ENCODE assay signal across 1 cellular context in the genomic region with DNA sequence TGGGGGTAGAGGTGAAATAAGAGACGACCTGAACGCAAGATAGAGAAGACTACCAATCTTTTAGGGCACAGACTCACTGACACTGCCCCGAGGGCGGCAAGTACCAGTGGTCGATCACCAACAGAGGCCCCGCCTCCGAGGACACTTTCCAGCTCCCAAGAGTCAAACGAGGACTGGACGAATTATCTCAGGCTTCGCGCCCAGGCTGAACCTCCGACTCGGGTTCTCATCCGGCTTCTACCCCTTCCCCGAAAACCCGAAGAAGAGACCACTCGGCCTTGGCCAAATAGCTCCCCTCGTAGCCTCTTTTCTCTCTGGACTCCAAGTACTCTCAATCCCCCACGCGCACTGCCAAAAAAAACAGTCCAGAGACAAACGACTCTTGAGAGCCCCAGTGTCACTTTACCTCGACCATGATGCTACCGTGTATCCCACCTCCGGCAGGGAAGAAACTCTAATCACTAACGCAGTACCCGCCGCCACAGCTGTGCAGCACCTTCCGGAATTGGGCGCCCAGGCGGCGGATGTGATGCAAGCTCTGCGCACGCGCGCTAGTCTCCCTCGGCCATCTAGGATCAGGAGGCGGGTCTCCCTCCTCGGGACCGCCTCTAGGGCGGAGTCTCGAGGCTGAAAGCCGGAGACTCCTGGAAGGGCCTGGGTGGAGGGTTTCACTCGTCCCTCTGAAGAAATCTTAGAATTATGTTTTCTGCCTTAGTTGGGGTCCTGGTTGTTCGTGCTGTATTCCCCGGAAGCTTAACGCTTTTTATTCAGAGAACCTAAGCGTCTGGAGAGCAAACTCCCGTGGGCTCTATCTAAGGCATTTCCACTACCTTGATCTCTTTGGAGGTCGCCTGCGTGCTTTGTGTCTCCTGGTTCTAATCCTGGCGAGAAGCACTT.
TF ChIP-seq lines count a peak whose summit lies in the region.

A gene (minus strand): TSS at position 507 of the 897 bp plus-strand sequence. CDS start 92 bp downstream, at position 415.

TF ChIP-seq in HepG2, 621 proteins besides CTCF, POLR2A, EP300 and RAD21 (continued from another document and continues in another):
- no peak for TF ChIP-seq RARA (CRISPR knock-in tag; IDR thresholded peaks at IDR 0.05)
- TF ChIP-seq, protein P1, sequence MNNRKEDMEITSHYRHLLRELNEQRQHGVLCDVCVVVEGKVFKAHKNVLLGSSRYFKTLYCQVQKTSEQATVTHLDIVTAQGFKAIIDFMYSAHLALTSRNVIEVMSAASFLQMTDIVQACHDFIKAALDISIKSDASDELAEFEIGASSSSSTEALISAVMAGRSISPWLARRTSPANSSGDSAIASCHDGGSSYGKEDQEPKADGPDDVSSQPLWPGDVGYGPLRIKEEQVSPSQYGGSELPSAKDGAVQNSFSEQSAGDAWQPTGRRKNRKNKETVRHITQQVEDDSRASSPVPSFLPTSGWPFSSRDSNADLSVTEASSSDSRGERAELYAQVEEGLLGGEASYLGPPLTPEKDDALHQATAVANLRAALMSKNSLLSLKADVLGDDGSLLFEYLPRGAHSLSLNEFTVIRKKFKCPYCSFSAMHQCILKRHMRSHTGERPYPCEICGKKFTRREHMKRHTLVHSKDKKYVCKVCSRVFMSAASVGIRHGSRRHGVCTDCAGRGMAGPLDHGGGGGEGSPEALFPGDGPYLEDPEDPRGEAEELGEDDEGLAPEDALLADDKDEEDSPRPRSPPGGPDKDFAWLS (CRISPR knock-in tag; IDR thresholded peaks at IDR 0.05; ENCODE audit: borderline replicate concordance), result no peak
- TF ChIP-seq FIP1L1 (IDR thresholded peaks at IDR 0.05; ENCODE audit: borderline replicate concordance, insufficient read depth, low read depth, low read length), result no peak
- TF ChIP-seq GTF2F1 (IDR thresholded peaks at IDR 0.05; ENCODE audit: low read length), result no peak
- TF ChIP-seq, protein P2, sequence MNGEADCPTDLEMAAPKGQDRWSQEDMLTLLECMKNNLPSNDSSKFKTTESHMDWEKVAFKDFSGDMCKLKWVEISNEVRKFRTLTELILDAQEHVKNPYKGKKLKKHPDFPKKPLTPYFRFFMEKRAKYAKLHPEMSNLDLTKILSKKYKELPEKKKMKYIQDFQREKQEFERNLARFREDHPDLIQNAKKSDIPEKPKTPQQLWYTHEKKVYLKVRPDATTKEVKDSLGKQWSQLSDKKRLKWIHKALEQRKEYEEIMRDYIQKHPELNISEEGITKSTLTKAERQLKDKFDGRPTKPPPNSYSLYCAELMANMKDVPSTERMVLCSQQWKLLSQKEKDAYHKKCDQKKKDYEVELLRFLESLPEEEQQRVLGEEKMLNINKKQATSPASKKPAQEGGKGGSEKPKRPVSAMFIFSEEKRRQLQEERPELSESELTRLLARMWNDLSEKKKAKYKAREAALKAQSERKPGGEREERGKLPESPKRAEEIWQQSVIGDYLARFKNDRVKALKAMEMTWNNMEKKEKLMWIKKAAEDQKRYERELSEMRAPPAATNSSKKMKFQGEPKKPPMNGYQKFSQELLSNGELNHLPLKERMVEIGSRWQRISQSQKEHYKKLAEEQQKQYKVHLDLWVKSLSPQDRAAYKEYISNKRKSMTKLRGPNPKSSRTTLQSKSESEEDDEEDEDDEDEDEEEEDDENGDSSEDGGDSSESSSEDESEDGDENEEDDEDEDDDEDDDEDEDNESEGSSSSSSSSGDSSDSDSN (CRISPR knock-in tag; IDR thresholded peaks at IDR 0.05), result no peak; the same call in 1 of the 2 replicates
- no peak for TF ChIP-seq PAWR (CRISPR knock-in tag; IDR thresholded peaks at IDR 0.05; ENCODE audit: borderline replicate concordance)
- TF ChIP-seq, protein P3, sequence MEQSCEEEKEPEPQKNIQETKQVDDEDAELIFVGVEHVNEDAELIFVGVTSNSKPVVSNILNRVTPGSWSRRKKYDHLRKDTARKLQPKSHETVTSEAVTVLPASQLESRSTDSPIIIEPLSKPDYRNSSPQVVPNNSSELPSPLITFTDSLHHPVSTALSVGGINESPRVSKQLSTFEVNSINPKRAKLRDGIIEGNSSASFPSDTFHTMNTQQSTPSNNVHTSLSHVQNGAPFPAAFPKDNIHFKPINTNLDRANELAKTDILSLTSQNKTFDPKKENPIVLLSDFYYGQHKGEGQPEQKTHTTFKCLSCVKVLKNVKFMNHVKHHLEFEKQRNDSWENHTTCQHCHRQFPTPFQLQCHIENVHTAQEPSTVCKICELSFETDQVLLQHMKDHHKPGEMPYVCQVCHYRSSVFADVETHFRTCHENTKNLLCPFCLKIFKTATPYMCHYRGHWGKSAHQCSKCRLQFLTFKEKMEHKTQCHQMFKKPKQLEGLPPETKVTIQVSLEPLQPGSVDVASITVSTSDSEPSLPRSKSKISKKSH (CRISPR knock-in tag; IDR thresholded peaks at IDR 0.05; ENCODE audit: borderline replicate concordance), result no peak
- TF ChIP-seq ZNF792 (CRISPR knock-in tag; IDR thresholded peaks at IDR 0.05), result no peak; the same call in 1 of the 2 replicates
- TF ChIP-seq, protein P4, sequence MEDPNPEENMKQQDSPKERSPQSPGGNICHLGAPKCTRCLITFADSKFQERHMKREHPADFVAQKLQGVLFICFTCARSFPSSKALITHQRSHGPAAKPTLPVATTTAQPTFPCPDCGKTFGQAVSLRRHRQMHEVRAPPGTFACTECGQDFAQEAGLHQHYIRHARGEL (CRISPR knock-in tag; IDR thresholded peaks at IDR 0.05), result no peak
- TF ChIP-seq NR2F1 (CRISPR knock-in tag; IDR thresholded peaks at IDR 0.05), result no peak
- no peak for TF ChIP-seq MEF2D (CRISPR knock-in tag; IDR thresholded peaks at IDR 0.05)
- no peak for TF ChIP-seq ZNF468 (CRISPR knock-in tag; IDR thresholded peaks at IDR 0.05)
- TF ChIP-seq DMAP1 (CRISPR knock-in tag; IDR thresholded peaks at IDR 0.05), result peak; percentile 19; the same call in 1 of the 2 replicates
- TF ChIP-seq, protein P5, sequence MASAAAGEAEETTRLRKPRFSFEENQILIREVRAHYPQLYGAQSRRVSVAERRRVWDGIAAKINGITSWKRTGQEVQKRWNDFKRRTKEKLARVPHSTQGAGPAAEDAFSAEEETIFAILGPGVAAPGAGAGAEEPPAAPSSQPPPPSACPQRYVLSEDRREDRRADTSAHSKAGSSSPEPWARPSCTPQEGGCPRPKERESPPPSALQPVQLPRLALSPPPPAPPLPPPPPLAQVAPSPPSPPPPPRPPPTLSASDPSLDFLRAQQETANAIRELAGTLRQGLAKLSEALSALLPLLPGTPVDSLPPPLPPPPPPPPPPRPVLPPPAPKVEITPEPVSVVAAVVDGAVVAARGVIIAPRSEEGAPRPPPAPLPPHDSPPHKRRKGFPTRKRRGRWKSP (CRISPR knock-in tag; IDR thresholded peaks at IDR 0.05), result no peak
- TF ChIP-seq, protein P6, sequence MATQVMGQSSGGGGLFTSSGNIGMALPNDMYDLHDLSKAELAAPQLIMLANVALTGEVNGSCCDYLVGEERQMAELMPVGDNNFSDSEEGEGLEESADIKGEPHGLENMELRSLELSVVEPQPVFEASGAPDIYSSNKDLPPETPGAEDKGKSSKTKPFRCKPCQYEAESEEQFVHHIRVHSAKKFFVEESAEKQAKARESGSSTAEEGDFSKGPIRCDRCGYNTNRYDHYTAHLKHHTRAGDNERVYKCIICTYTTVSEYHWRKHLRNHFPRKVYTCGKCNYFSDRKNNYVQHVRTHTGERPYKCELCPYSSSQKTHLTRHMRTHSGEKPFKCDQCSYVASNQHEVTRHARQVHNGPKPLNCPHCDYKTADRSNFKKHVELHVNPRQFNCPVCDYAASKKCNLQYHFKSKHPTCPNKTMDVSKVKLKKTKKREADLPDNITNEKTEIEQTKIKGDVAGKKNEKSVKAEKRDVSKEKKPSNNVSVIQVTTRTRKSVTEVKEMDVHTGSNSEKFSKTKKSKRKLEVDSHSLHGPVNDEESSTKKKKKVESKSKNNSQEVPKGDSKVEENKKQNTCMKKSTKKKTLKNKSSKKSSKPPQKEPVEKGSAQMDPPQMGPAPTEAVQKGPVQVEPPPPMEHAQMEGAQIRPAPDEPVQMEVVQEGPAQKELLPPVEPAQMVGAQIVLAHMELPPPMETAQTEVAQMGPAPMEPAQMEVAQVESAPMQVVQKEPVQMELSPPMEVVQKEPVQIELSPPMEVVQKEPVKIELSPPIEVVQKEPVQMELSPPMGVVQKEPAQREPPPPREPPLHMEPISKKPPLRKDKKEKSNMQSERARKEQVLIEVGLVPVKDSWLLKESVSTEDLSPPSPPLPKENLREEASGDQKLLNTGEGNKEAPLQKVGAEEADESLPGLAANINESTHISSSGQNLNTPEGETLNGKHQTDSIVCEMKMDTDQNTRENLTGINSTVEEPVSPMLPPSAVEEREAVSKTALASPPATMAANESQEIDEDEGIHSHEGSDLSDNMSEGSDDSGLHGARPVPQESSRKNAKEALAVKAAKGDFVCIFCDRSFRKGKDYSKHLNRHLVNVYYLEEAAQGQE (IDR thresholded peaks at IDR 0.05; ENCODE audit: borderline replicate concordance in 1 of 2, low read depth in 1 of 2, low read length in 2 of 2), result no peak; a peak in 1 of 4 replicates
- no peak for TF ChIP-seq ATRX (CRISPR knock-in tag; IDR thresholded peaks at IDR 0.05; ENCODE audit: borderline replicate concordance)
- TF ChIP-seq, protein P7, sequence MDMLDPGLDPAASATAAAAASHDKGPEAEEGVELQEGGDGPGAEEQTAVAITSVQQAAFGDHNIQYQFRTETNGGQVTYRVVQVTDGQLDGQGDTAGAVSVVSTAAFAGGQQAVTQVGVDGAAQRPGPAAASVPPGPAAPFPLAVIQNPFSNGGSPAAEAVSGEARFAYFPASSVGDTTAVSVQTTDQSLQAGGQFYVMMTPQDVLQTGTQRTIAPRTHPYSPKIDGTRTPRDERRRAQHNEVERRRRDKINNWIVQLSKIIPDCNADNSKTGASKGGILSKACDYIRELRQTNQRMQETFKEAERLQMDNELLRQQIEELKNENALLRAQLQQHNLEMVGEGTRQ (IDR thresholded peaks at IDR 0.05; ENCODE audit: low read depth, low read length), result no peak
- TF ChIP-seq, protein P7 (CRISPR knock-in tag; IDR thresholded peaks at IDR 0.05; ENCODE audit: borderline replicate concordance), result no peak
- TF ChIP-seq, protein P8, sequence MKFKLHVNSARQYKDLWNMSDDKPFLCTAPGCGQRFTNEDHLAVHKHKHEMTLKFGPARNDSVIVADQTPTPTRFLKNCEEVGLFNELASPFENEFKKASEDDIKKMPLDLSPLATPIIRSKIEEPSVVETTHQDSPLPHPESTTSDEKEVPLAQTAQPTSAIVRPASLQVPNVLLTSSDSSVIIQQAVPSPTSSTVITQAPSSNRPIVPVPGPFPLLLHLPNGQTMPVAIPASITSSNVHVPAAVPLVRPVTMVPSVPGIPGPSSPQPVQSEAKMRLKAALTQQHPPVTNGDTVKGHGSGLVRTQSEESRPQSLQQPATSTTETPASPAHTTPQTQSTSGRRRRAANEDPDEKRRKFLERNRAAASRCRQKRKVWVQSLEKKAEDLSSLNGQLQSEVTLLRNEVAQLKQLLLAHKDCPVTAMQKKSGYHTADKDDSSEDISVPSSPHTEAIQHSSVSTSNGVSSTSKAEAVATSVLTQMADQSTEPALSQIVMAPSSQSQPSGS (CRISPR knock-in tag; IDR thresholded peaks at IDR 0.05), result no peak; the same call in 1 of the 2 replicates
- no peak for TF ChIP-seq CBX2 (IDR thresholded peaks at IDR 0.05; ENCODE audit: low read depth, low read length)
- no peak for TF ChIP-seq CBX2 (CRISPR knock-in tag; IDR thresholded peaks at IDR 0.05; ENCODE audit: low read depth)
- TF ChIP-seq NR2F6 (IDR thresholded peaks at IDR 0.05), result no peak
- TF ChIP-seq NR2F6 (CRISPR knock-in tag; IDR thresholded peaks at IDR 0.05), result no peak
- no peak for TF ChIP-seq ZFP37 (CRISPR knock-in tag; IDR thresholded peaks at IDR 0.05; ENCODE audit: borderline replicate concordance)
- TF ChIP-seq, protein P9, sequence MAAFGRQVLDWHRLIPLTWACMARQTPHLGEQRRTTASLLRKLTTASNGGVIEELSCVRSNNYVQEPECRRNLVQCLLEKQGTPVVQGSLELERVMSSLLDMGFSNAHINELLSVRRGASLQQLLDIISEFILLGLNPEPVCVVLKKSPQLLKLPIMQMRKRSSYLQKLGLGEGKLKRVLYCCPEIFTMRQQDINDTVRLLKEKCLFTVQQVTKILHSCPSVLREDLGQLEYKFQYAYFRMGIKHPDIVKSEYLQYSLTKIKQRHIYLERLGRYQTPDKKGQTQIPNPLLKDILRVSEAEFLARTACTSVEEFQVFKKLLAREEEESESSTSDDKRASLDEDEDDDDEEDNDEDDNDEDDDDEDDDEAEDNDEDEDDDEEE (CRISPR knock-in tag; IDR thresholded peaks at IDR 0.05), result no peak
- TF ChIP-seq, protein P10, sequence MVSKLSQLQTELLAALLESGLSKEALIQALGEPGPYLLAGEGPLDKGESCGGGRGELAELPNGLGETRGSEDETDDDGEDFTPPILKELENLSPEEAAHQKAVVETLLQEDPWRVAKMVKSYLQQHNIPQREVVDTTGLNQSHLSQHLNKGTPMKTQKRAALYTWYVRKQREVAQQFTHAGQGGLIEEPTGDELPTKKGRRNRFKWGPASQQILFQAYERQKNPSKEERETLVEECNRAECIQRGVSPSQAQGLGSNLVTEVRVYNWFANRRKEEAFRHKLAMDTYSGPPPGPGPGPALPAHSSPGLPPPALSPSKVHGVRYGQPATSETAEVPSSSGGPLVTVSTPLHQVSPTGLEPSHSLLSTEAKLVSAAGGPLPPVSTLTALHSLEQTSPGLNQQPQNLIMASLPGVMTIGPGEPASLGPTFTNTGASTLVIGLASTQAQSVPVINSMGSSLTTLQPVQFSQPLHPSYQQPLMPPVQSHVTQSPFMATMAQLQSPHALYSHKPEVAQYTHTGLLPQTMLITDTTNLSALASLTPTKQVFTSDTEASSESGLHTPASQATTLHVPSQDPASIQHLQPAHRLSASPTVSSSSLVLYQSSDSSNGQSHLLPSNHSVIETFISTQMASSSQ (IDR thresholded peaks at IDR 0.05; ENCODE audit: low read depth), result no peak
- TF ChIP-seq, protein P10 (CRISPR knock-in tag; IDR thresholded peaks at IDR 0.05; ENCODE audit: borderline replicate concordance), result no peak
- no peak for TF ChIP-seq ZC3H4 (CRISPR knock-in tag; IDR thresholded peaks at IDR 0.05; ENCODE audit: borderline replicate concordance)
- TF ChIP-seq ISX (CRISPR knock-in tag; conservative IDR thresholded peaks at IDR 0.05), result no peak
- no peak for TF ChIP-seq HNRNPK (IDR thresholded peaks at IDR 0.05; ENCODE audit: low read depth, low read length, poor library complexity, severe bottlenecking)
- TF ChIP-seq SMARCE1 (IDR thresholded peaks at IDR 0.05; ENCODE audit: borderline replicate concordance), result no peak
- peak; percentile 95 for TF ChIP-seq GABPB1 (CRISPR knock-in tag; IDR thresholded peaks at IDR 0.05)
